In the genomic region with DNA sequence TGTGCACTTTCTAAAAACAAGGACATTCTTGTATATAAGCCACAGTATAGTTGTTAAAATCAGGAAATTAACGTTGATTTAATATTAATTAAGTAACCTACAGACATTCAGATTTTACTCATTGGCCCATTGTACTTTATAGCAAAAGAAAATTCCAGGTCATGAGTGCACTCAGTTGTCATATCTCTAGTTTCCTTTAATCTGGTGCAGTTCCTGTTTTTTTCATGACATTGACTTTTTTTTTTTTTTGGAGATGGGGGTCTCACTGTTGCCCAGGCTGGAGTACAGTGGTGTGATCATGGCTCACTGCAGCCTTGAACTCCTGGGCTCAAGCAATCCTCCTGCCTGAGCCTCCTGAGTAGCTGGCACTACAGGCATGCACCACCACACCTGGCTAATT, we compare ENCODE assay signal across 32 cellular contexts.
"Had no signal": no experiment of that assay in that cellular context is flagged by ENCODE, and none has a peak within 500 bp of the region (broad histone marks: within the 10 kb centered on the region; RNA-seq: fewer than 3 reads in every experiment).

No MANE protein-coding gene starts in this region.

- H3K9me3 ChIP-seq: ascending aorta, colonic mucosa had no signal

- ATAC-seq: activated CD4-positive, alpha-beta T cell treated with anti-CD3 and anti-CD28 coated beads for 36 hours; activated CD4-positive, CD25-positive, alpha-beta regulatory T cell treated with anti-CD3 and anti-CD28 coated beads, Interleukin-2, amount 50 U/mL, for 24 hours; activated CD8-positive, alpha-beta memory T cell treated with anti-CD3 and anti-CD28 coated beads, Interleukin-2, amount 10 ng/mL, durations not matched to agents 7 days and 5 days; activated CD8-positive, alpha-beta T cell treated with anti-CD3 and anti-CD28 coated beads, Interleukin-2, amount 10 ng/mL, durations not matched to agents 7 days and 5 days; activated naive CD8-positive, alpha-beta T cell treated with anti-CD3 and anti-CD28 coated beads, Interleukin-2, amount 50 U/mL, for 24 hours; WTC11 had no signal

- H3K4me1 ChIP-seq: ascending aorta, colonic mucosa had no signal

- H3K4me3 ChIP-seq: ascending aorta, cardiac muscle cell, colonic mucosa had no signal

- H3K27ac ChIP-seq: ascending aorta, cardiac muscle cell, colonic mucosa, WERI-Rb-1 had no signal

- DNase-seq: activated CD4-positive, alpha-beta memory T cell treated with anti-CD3 and anti-CD28 coated beads, Interleukin-2, amount 10 ng/mL, durations not matched to agents 7 days and 5 days; activated CD4-positive, alpha-beta T cell treated with anti-CD3 and anti-CD28 coated beads for 1 hour; activated CD4-positive, alpha-beta T cell treated with anti-CD3 and anti-CD28 coated beads for 36 hours; activated CD4-positive, alpha-beta T cell treated with anti-CD3 and anti-CD28 coated beads for 48 hours; activated CD4-positive, alpha-beta T cell treated with anti-CD3 and anti-CD28 coated beads, Interleukin-2, amount 10 ng/mL, durations not matched to agents 7 days and 5 days; activated CD4-positive, alpha-beta T cell treated with anti-CD3 and anti-CD28 coated beads, Interleukin-2, amount 50 U/mL, for 48 hours; activated CD4-positive, CD25-positive, alpha-beta regulatory T cell; activated CD8-positive, alpha-beta memory T cell treated with anti-CD3 and anti-CD28 coated beads for 24 hours; activated CD8-positive, alpha-beta memory T cell treated with anti-CD3 and anti-CD28 coated beads, Interleukin-2, amount 10 ng/mL, durations not matched to agents 7 days and 5 days; activated CD8-positive, alpha-beta memory T cell treated with anti-CD3 and anti-CD28 coated beads, Interleukin-2, amount 50 U/mL, for 48 hours; activated CD8-positive, alpha-beta T cell treated with anti-CD3 and anti-CD28 coated beads, Interleukin-2, amount 10 ng/mL, durations not matched to agents 7 days and 5 days; activated effector memory CD4-positive, alpha-beta T cell treated with Interleukin-2 at 50 U/mL for 16 hours; activated gamma-delta T cell; activated naive CD4-positive, alpha-beta T cell treated with anti-CD3 and anti-CD28 coated beads, Interleukin-2, amount 10 ng/mL, durations not matched to agents 7 days and 5 days; activated naive CD4-positive, alpha-beta T cell treated with Interleukin-2 at 50 U/mL for 16 hours; activated naive CD8-positive, alpha-beta T cell treated with anti-CD3 and anti-CD28 coated beads, Interleukin-2, amount 10 ng/mL, durations not matched to agents 7 days and 5 days; activated naive CD8-positive, alpha-beta T cell treated with anti-CD3 and anti-CD28 coated beads, Interleukin-2, amount 50 U/mL, for 24 hours; activated T-cell treated with anti-CD3 and anti-CD28 coated beads, Interleukin-2, amount 50 U/mL, for 24 hours; activated T-cell treated with anti-CD3 and anti-CD28 coated beads, Interleukin-2, amount 50 U/mL, for 48 hours; amygdala; anterior cingulate cortex; caudate nucleus; cerebellar nuclear complex; colonic mucosa; T-helper 2 cell; T-helper 9 cell; WERI-Rb-1 had no signal

- FAIRE-seq: bronchial epithelial cell had no signal

- H3K27me3 ChIP-seq: ascending aorta, cardiac muscle cell, colonic mucosa had no signal

- H3K36me3 ChIP-seq: cardiac muscle cell, colonic mucosa had no signal
